Comparison of ENCODE assay signal across 2 cellular contexts in the genomic region with DNA sequence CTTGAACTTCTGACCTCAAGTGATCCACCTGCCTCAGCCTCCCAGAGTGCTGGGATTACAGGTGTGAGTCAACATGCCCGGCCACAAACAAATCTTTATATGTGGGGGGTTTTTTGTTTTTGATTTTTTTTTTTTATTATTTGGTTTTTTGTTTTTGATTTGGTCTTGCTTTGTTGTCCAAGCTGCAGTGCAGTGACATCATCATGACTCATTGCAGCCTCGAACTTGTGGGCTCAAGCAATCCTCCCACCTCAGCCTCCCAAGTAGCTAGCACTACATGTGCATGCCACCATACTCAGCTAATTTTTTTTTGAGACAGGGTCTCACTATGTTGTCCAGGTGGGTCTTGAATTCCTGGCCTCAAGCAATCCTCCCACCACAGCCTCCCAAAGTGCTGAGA.
TF ChIP-seq lines count a peak whose summit lies in the region.

No MANE protein-coding gene starts in this region.

TF ChIP-seq in A549, 52 proteins besides CTCF, POLR2A, EP300 and RAD21 (continued from another document):
- no peak for TF ChIP-seq BHLHE40 (IDR thresholded peaks at IDR 0.05; ENCODE audit: low read depth, low read length)
- no peak for TF ChIP-seq HMGXB4 (CRISPR knock-in tag; IDR thresholded peaks at IDR 0.05; ENCODE audit: borderline replicate concordance)
- TF ChIP-seq ZC3H11A (IDR thresholded peaks at IDR 0.05): no peak

TF ChIP-seq in K562, 482 proteins besides CTCF, POLR2A, EP300 and RAD21 (continued from another document):
- TF ChIP-seq, protein P1, sequence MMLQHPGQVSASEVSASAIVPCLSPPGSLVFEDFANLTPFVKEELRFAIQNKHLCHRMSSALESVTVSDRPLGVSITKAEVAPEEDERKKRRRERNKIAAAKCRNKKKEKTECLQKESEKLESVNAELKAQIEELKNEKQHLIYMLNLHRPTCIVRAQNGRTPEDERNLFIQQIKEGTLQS (IDR thresholded peaks at IDR 0.05): peak; percentile 73
- TF ChIP-seq, protein P1 (CRISPR knock-in tag; conservative IDR thresholded peaks at IDR 0.05): no peak
- TF ChIP-seq ZNF121 (CRISPR knock-in tag; conservative IDR thresholded peaks at IDR 0.05) (peak; percentile 66), FOSL1 (tag; conservative IDR thresholded peaks at IDR 0.05) (peak; percentile 55; the same call in 1 of the 2 replicates), KDM4B (IDR thresholded peaks at IDR 0.05; ENCODE audit: borderline replicate concordance in 2 of 2, low read depth in 1 of 2) (no peak), JUND (IDR thresholded peaks at IDR 0.05; ENCODE audit: borderline replicate concordance, low read depth, low read length) (peak; percentile 30; the same call in 1 of the 2 replicates), JUND (tag; IDR thresholded peaks at IDR 0.05; ENCODE audit: borderline replicate concordance, low read depth, low read length) (0 out of 3 replicates have a peak, but pooled peaks have one; percentile 41), SAP30 (IDR thresholded peaks at IDR 0.05; ENCODE audit: borderline replicate concordance, insufficient read depth, low read depth, low read length, poor library complexity, severe bottlenecking) (no peak), ZNF778 (CRISPR knock-in tag; IDR thresholded peaks at IDR 0.05) (no peak), BRCA1 (IDR thresholded peaks at IDR 0.05) (no peak), BRCA1 (CRISPR knock-in tag; IDR thresholded peaks at IDR 0.05) (no peak), ZNF699 (CRISPR knock-in tag; IDR thresholded peaks at IDR 0.05; ENCODE audit: insufficient replicate concordance) (no peak)
